1 cellular context compared by ENCODE assay signal in the genomic region with DNA sequence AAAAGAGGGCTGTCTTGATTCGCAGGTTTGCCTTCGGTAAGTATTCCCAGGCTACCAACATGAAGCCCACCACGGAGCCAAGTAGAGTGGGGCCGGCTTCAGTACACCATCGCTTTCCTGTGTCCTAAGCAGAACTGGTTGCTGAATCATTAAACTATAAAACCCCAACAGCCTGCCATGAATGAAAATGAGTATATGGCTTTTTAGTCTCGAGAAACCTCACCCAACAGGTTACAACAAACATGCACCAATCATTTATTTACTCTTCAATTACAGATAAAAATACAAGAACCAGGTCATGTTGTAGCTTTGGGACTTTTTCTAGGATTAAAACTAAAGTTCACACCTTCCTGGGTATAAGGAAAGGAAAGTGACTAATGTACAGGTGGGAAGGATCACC.
TF ChIP-seq lines count a peak whose summit lies in the region.

No MANE protein-coding gene starts in this region.

TF ChIP-seq in HepG2, 621 proteins besides CTCF, POLR2A, EP300 and RAD21 (continued from another document):
- TF ChIP-seq, protein P1, sequence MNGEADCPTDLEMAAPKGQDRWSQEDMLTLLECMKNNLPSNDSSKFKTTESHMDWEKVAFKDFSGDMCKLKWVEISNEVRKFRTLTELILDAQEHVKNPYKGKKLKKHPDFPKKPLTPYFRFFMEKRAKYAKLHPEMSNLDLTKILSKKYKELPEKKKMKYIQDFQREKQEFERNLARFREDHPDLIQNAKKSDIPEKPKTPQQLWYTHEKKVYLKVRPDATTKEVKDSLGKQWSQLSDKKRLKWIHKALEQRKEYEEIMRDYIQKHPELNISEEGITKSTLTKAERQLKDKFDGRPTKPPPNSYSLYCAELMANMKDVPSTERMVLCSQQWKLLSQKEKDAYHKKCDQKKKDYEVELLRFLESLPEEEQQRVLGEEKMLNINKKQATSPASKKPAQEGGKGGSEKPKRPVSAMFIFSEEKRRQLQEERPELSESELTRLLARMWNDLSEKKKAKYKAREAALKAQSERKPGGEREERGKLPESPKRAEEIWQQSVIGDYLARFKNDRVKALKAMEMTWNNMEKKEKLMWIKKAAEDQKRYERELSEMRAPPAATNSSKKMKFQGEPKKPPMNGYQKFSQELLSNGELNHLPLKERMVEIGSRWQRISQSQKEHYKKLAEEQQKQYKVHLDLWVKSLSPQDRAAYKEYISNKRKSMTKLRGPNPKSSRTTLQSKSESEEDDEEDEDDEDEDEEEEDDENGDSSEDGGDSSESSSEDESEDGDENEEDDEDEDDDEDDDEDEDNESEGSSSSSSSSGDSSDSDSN (CRISPR knock-in tag; IDR thresholded peaks at IDR 0.05) = no peak
- TF ChIP-seq NONO (IDR thresholded peaks at IDR 0.05) = no peak
- TF ChIP-seq NONO (CRISPR knock-in tag; conservative IDR thresholded peaks at IDR 0.05) = no peak
- no peak for TF ChIP-seq PHB2 (IDR thresholded peaks at IDR 0.05; ENCODE audit: partially characterized antibody)
